29 cellular contexts compared by ENCODE assay signal in genomic region chr20:63765082-63765873, GRCh38.
"Had no signal": no experiment of that assay in that cellular context is flagged by ENCODE, and none has a peak within 500 bp of the region (broad histone marks: within the 10 kb centered on the region; RNA-seq: fewer than 3 reads in every experiment).

No MANE protein-coding gene starts in this region.

- H3K27ac Mint-ChIP-seq: activated naive CD8-positive, alpha-beta T cell treated with anti-CD3 and anti-CD28 coated beads, Interleukin-2, amount 50 U/mL, for 24 hours; activated T-cell treated with anti-CD3 and anti-CD28 coated beads, Interleukin-2, amount 50 U/mL, for 24 hours; dendritic cell treated with granulocyte-macrophage colony-stimulating factor and Interleukin-4, amounts not matched to agents 40 ng/mL and 50 ng/mL, for 4 days; endodermal cell; mesothelial cell of epicardium; stimulated activated memory B cell treated with anti-CD40 and anti-IgM and Interleukin-4, amounts not matched to agents 10 μg/mL and 1 μg/mL and 100 μg/mL, for 72 hours; stimulated activated naive CD8-positive, alpha-beta T cell treated with anti-CD3 and anti-CD28 coated beads, Interleukin-15, amount 100 ng/mL, for 72 hours had no signal

- H3K4me1 Mint-ChIP-seq: activated naive CD8-positive, alpha-beta T cell treated with anti-CD3 and anti-CD28 coated beads, Interleukin-2, amount 50 U/mL, for 24 hours; endodermal cell; mesothelial cell of epicardium; naive B cell; stimulated activated memory B cell treated with anti-CD40 and anti-IgM and Interleukin-4, amounts not matched to agents 10 μg/mL and 1 μg/mL and 100 μg/mL, for 72 hours; stimulated activated naive CD8-positive, alpha-beta T cell treated with anti-CD3 and anti-CD28 coated beads, Interleukin-15, amount 100 ng/mL, for 72 hours had no signal

- DNase-seq: activated CD4-positive, alpha-beta T cell treated with anti-CD3 and anti-CD28 coated beads for 4 hours; activated CD4-positive, alpha-beta T cell treated with anti-CD3 and anti-CD28 coated beads, Interleukin-2, amount 50 U/mL, for 48 hours; activated CD8-positive, alpha-beta memory T cell treated with anti-CD3 and anti-CD28 coated beads, Interleukin-2, amount 50 U/mL, for 48 hours; activated gamma-delta T cell treated with Interleukin-2 at 50 U/mL for 16 hours; activated naive CD4-positive, alpha-beta T cell treated with anti-CD3 and anti-CD28 coated beads, Interleukin-2, amount 50 U/mL, for 16 hours; activated naive CD8-positive, alpha-beta T cell treated with anti-CD3 and anti-CD28 coated beads, Interleukin-2, amount 50 U/mL, for 24 hours; activated T-cell treated with anti-CD3 and anti-CD28 coated beads, Interleukin-2, amount 50 U/mL, for 24 hours; central memory CD4-positive, alpha-beta T cell; endodermal cell; esophagus squamous epithelium; foreskin melanocyte; hippocampal formation; left colon; naive B cell; posterior cingulate gyrus; sigmoid colon; small intestine; stimulated activated CD4-positive, alpha-beta T cell treated with anti-CD3 and anti-CD28 coated beads, Interleukin-1b, Interleukin-23, amount 100 ng/mL, for 48 hours; stimulated activated CD4-positive, alpha-beta T cell treated with anti-CD3 and anti-CD28 coated beads, Interleukin-4, amount 100 ng/mL, for 4 hours; stimulated activated CD8-positive, alpha-beta memory T cell treated with anti-CD3 and anti-CD28 coated beads, Interleukin-4, amount 100 ng/mL, for 48 hours; stimulated activated naive CD8-positive, alpha-beta T cell treated with anti-CD3 and anti-CD28 coated beads, Interleukin-15, amount 100 ng/mL, for 72 hours; upper lobe of right lung had no signal

- H3K9me3 ChIP-seq: breast epithelium, esophagus squamous epithelium, sigmoid colon, thyroid gland, upper lobe of right lung had no signal

- H3K4me1 ChIP-seq: breast epithelium, esophagus squamous epithelium, sigmoid colon, thyroid gland, upper lobe of right lung had no signal

- H3K4me3 ChIP-seq: breast epithelium, esophagus squamous epithelium, sigmoid colon, thyroid gland, upper lobe of right lung had no signal

- ATAC-seq: activated naive CD8-positive, alpha-beta T cell treated with anti-CD3 and anti-CD28 coated beads, Interleukin-2, amount 50 U/mL, for 24 hours; left colon; stimulated activated memory B cell treated with anti-CD40 and anti-IgM and Interleukin-4, amounts not matched to agents 10 μg/mL and 1 μg/mL and 100 μg/mL, for 72 hours; stimulated activated naive CD8-positive, alpha-beta T cell treated with anti-CD3 and anti-CD28 coated beads, Interleukin-15, amount 100 ng/mL, for 72 hours; upper lobe of right lung had no signal

- H3K36me3 Mint-ChIP-seq: naive B cell had no signal

- H3K27me3 Mint-ChIP-seq: activated naive CD8-positive, alpha-beta T cell treated with anti-CD3 and anti-CD28 coated beads, Interleukin-2, amount 50 U/mL, for 24 hours; activated T-cell treated with anti-CD3 and anti-CD28 coated beads, Interleukin-2, amount 50 U/mL, for 24 hours; naive B cell; stimulated activated naive CD8-positive, alpha-beta T cell treated with anti-CD3 and anti-CD28 coated beads, Interleukin-15, amount 100 ng/mL, for 72 hours had no signal

- H3K27me3 ChIP-seq: breast epithelium, esophagus squamous epithelium, sigmoid colon, thyroid gland, upper lobe of right lung had no signal

- H3K4me3 Mint-ChIP-seq: activated naive CD8-positive, alpha-beta T cell treated with anti-CD3 and anti-CD28 coated beads, Interleukin-2, amount 50 U/mL, for 24 hours; activated T-cell treated with anti-CD3 and anti-CD28 coated beads, Interleukin-2, amount 50 U/mL, for 24 hours; dendritic cell treated with granulocyte-macrophage colony-stimulating factor and Interleukin-4, amounts not matched to agents 40 ng/mL and 50 ng/mL, for 4 days; endodermal cell; mesothelial cell of epicardium; naive B cell; stimulated activated memory B cell treated with anti-CD40 and anti-IgM and Interleukin-4, amounts not matched to agents 10 μg/mL and 1 μg/mL and 100 μg/mL, for 72 hours; stimulated activated naive CD8-positive, alpha-beta T cell treated with anti-CD3 and anti-CD28 coated beads, Interleukin-15, amount 100 ng/mL, for 72 hours had no signal

- H3K9me3 Mint-ChIP-seq: activated naive CD8-positive, alpha-beta T cell treated with anti-CD3 and anti-CD28 coated beads, Interleukin-2, amount 50 U/mL, for 24 hours; activated T-cell treated with anti-CD3 and anti-CD28 coated beads, Interleukin-2, amount 50 U/mL, for 24 hours; dendritic cell treated with granulocyte-macrophage colony-stimulating factor and Interleukin-4, amounts not matched to agents 40 ng/mL and 50 ng/mL, for 4 days; endodermal cell; mesothelial cell of epicardium; naive B cell; stimulated activated memory B cell treated with anti-CD40 and anti-IgM and Interleukin-4, amounts not matched to agents 10 μg/mL and 1 μg/mL and 100 μg/mL, for 72 hours; stimulated activated naive CD8-positive, alpha-beta T cell treated with anti-CD3 and anti-CD28 coated beads, Interleukin-15, amount 100 ng/mL, for 72 hours had no signal

- H3K36me3 ChIP-seq: breast epithelium, upper lobe of right lung had no signal

- H3K27ac ChIP-seq: breast epithelium, epithelial cell of prostate, esophagus squamous epithelium, sigmoid colon, thyroid gland, upper lobe of right lung, VCaP had no signal
